In the genomic region with DNA sequence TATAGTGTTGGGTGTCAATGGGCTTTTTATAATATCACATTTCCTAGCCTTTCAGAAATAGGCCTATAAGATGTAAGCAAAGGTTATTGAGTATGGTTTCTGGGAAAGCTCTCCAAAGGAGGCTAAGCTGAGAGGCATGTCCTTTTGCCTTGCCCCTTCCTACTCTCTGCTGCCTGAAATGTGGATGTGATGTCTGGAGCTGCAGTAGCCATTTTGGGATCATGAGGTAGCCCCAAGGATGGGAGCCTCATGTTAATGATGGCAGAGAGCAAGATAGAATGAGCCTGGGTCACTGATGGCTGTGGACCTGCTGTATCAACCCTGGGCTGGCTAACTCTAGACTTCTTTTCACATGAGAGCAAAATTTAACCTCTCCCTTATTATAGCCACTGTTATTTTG, we compare ENCODE assay signal across 25 cellular contexts. TPM values are rescaled to one million over a fixed set of nuclear protein-coding genes. Genes with fewer than 3 reads are reported as not detected.
DNase-seq lines count a peak whose midpoint lies in the region; ATAC-seq, FAIRE-seq and TF ChIP-seq lines count a peak whose summit lies in the region.
"Had no signal": no experiment of that assay in that cellular context is flagged by ENCODE, and none has a peak within 500 bp of the region (broad histone marks: within the 10 kb centered on the region; RNA-seq: fewer than 3 reads in every experiment).

No MANE protein-coding gene starts in this region.

- CTCF ChIA-PET in Caco-2 (lab: Charles Lee) (interaction anchor here (0.7 kb wide), 1 partner anchor 61 kb away, joined by 3 read pairs; no protein-coding TSS in a partner anchor), WTC11 (lab: Charles Lee) (interaction anchor here (1.2 to 2.6 kb wide), 2 partner anchors 61 to 262 kb away, joined by 3 to 13 read pairs; no protein-coding TSS in a partner anchor), H1 (lab: Charles Lee; ENCODE audit: partially characterized antibody) (interaction anchor here (0.6 to 2.1 kb wide), 8 partner anchors 12 to 111 kb away, joined by 3 to 6 read pairs (median 3); no protein-coding TSS in a partner anchor)
- CTCF ChIA-PET in activated naive CD4-positive, alpha-beta T cell treated with anti-CD3 and anti-CD28 coated beads, Interleukin-2, amount 10 ng/mL, durations not matched to agents 7 days and 5 days (lab: Charles Lee): no interaction called here

- ATAC-seq in WTC11 (no peak), T-helper 17 cell (no peak)
- ATAC-seq: A549; CD8-positive, alpha-beta T cell; GM12878 had no signal

- peak overlapping the region; percentile 47 for H3K27ac Mint-ChIP-seq in Caco-2 (ENCODE audit: unreplicated experiment)
- H3K27ac Mint-ChIP-seq in WTC11: no peak overlapping the region
- H3K27ac Mint-ChIP-seq in activated naive CD4-positive, alpha-beta T cell treated with anti-CD3 and anti-CD28 coated beads, Interleukin-2, amount 10 ng/mL, durations not matched to agents 7 days and 5 days: no peak overlapping the region
- H3K27ac Mint-ChIP-seq in T-helper 17 cell: no peak overlapping the region
- H3K27ac Mint-ChIP-seq: B cell; CD4-positive, alpha-beta T cell; CD8-positive, alpha-beta T cell had no signal

- H3K27me3 Mint-ChIP-seq in Caco-2 (ENCODE audit: insufficient read depth, unreplicated experiment): no peaks in the 10 kb centered on the region
- H3K27me3 Mint-ChIP-seq in WTC11 (ENCODE audit: low read depth): peaks cover 36% of the 10 kb centered on the region
- H3K27me3 Mint-ChIP-seq in activated naive CD4-positive, alpha-beta T cell treated with anti-CD3 and anti-CD28 coated beads, Interleukin-2, amount 10 ng/mL, durations not matched to agents 7 days and 5 days: peaks cover 42% of the 10 kb centered on the region
- H3K27me3 Mint-ChIP-seq in T-helper 17 cell: peaks cover 19% of the 10 kb centered on the region

- no peaks in the 10 kb centered on the region for H3F3A ChIP-seq in smooth muscle cell (ENCODE audit: low read depth)

- H2BK12ac ChIP-seq in H1 (ENCODE audit: low read depth, low read length): no peak overlapping the region

- H3K4me3 ChIP-seq in BLaER1 (no peak overlapping the region), Caco-2 (ENCODE audit: low read depth, low read length) (no peak overlapping the region), H1 (ENCODE audit: extremely low read depth in 1 of 4, insufficient read depth in 2 of 4, low read depth in 3 of 4, low read length in 4 of 4) (no peak overlapping the region), smooth muscle cell (no peak overlapping the region)
- H3K4me3 ChIP-seq: A549, GM12878 had no signal

- DNase-seq in Caco-2 (no peak), WTC11 (ENCODE audit: low spot score) (no peak), H1 (ENCODE audit: low read depth in 1 of 2, low spot score in 2 of 2) (no peak), smooth muscle cell (lab: John Stamatoyannopoulos, UW; ENCODE audit: unreplicated experiment) (no peak), T-helper 17 cell (no peak)
- no peak for DNase-seq in activated naive CD4-positive, alpha-beta T cell treated with anti-CD3 and anti-CD28 coated beads, Interleukin-2, amount 10 ng/mL, durations not matched to agents 7 days and 5 days
- DNase-seq in stimulated activated CD4-positive, alpha-beta T cell treated with anti-CD3 and anti-CD28 coated beads, Interleukin-15, amount 100 ng/mL, for 24 hours: no peak
- DNase-seq: AML-193; CD4-positive, alpha-beta T cell; CD8-positive, alpha-beta T cell; DMS 273 treated with DMSO at 0.1 percent for 48 hours; DMS153; DMS53; DMS79; DND-41; EL; GDM1 had no signal

- TF ChIP-seq RAD21 in H1 (IDR thresholded peaks at IDR 0.05 in 1 of 2, conservative IDR thresholded peaks at IDR 0.05 in 1 of 2; ENCODE audit: low read depth in 2 of 2, low read length in 2 of 2): no peak

- no peak overlapping the region for H4K8ac ChIP-seq in H1 (ENCODE audit: extremely low read depth, insufficient read depth, low read length)

- H4K91ac ChIP-seq in H1 (replicated peaks; ENCODE audit: insufficient read length, low read length): no peak overlapping the region

- no peak overlapping the region for H3K18ac ChIP-seq in H1 (ENCODE audit: extremely low read depth, low read length)

- no peaks in the 10 kb centered on the region; the same call in 1 of the 2 replicates for H3K79me1 ChIP-seq in H1 (ENCODE audit: low read depth, low read length)

- H3K36me3 ChIP-seq in BLaER1 (peaks cover 37% of the 10 kb centered on the region), Caco-2 (ENCODE audit: control insufficient read depth, insufficient read depth, low read length) (no peaks in the 10 kb centered on the region; the same call in 1 of the 2 replicates), H1 (ENCODE audit: control insufficient read depth in 2 of 4, insufficient read depth in 4 of 4, low read length in 3 of 4) (no peaks in the 10 kb centered on the region), smooth muscle cell (ENCODE audit: low read depth) (no peaks in the 10 kb centered on the region)

- H3K4me3 Mint-ChIP-seq in Caco-2 (ENCODE audit: unreplicated experiment): no peak overlapping the region
- H3K4me3 Mint-ChIP-seq in WTC11: no peak overlapping the region
- no peak overlapping the region for H3K4me3 Mint-ChIP-seq in activated naive CD4-positive, alpha-beta T cell treated with anti-CD3 and anti-CD28 coated beads, Interleukin-2, amount 10 ng/mL, durations not matched to agents 7 days and 5 days
- no peak overlapping the region for H3K4me3 Mint-ChIP-seq in T-helper 17 cell
- H3K4me3 Mint-ChIP-seq: B cell; CD4-positive, alpha-beta T cell; CD8-positive, alpha-beta T cell had no signal

- no peaks in the 10 kb centered on the region for H3K79me2 ChIP-seq in H1 (ENCODE audit: control insufficient read depth in 1 of 2, insufficient read depth in 2 of 2, low read length in 2 of 2)
- H3K79me2 ChIP-seq in smooth muscle cell (ENCODE audit: low read depth): no peaks in the 10 kb centered on the region

- H3K23me2 ChIP-seq in H1 (ENCODE audit: low read depth, low read length): no peaks in the 10 kb centered on the region

- H2AFZ ChIP-seq in H1 (ENCODE audit: low read length) (no peak overlapping the region), smooth muscle cell (ENCODE audit: low read depth) (no peak overlapping the region)

- no peak overlapping the region for H3K23ac ChIP-seq in H1 (ENCODE audit: insufficient read length)

- no peak for TF ChIP-seq POLR2A in H1 (IDR thresholded peaks at IDR 0.05; ENCODE audit: control extremely low read depth in 1 of 2, low read depth in 2 of 2, low read length in 2 of 2)

- H3K4ac ChIP-seq in H1 (replicated peaks; ENCODE audit: insufficient read length, low read depth, low read length): no peak overlapping the region

- H3K9me3 ChIP-seq in BLaER1 (peaks cover 34% of the 10 kb centered on the region), Caco-2 (no peaks in the 10 kb centered on the region), H1 (ENCODE audit: insufficient read depth in 2 of 2, low read depth in 1 of 2, low read length in 1 of 2) (no peaks in the 10 kb centered on the region), smooth muscle cell (replicated peaks; ENCODE audit: low read depth) (no peaks in the 10 kb centered on the region), T-helper 17 cell (ENCODE audit: control insufficient read depth, low read length, poor library complexity, severe bottlenecking) (no peaks in the 10 kb centered on the region)
- H3K9me3 ChIP-seq: A549 had no signal

- H4K20me1 ChIP-seq in BLaER1 (no peaks in the 10 kb centered on the region), H1 (replicated peaks in 1 of 2; ENCODE audit: control insufficient read depth in 1 of 2, insufficient read depth in 2 of 2, low read length in 2 of 2) (no peaks in the 10 kb centered on the region), smooth muscle cell (ENCODE audit: low read depth) (no peaks in the 10 kb centered on the region)

- H4K5ac ChIP-seq in H1 (ENCODE audit: insufficient read length, low read depth, low read length): no peak overlapping the region

- TF ChIP-seq CTCF in Caco-2 (IDR thresholded peaks at IDR 0.05; ENCODE audit: insufficient read depth in 1 of 2, low read depth in 1 of 2, low read length in 1 of 2, severe bottlenecking in 1 of 2, unreplicated experiment in 1 of 2) (no peak), WTC11 (IDR thresholded peaks at IDR 0.05) (no peak), H1 (IDR thresholded peaks at IDR 0.05; ENCODE audit: control extremely low read depth in 1 of 3, insufficient read depth in 1 of 3, low read depth in 1 of 3, low read length in 3 of 3) (no peak), smooth muscle cell (IDR thresholded peaks at IDR 0.05; ENCODE audit: borderline replicate concordance, insufficient read depth, poor library complexity, severe bottlenecking) (no peak)

- H3K27ac ChIP-seq in BLaER1: no peak overlapping the region
- no peak overlapping the region for H3K27ac ChIP-seq in H1 (ENCODE audit: low read depth, low read length)
- H3K27ac ChIP-seq in smooth muscle cell (ENCODE audit: low read depth): no peak overlapping the region
- H3K27ac ChIP-seq: 22Rv1, A549, C4-2B had no signal

- intact Hi-C loops in Caco-2 (cut with micrococcal nuclease; ENCODE audit: unreplicated experiment): loop anchor here (2.0 to 5.0 kb wide), 2 partner anchors 61 to 264 kb away; no protein-coding TSS in a partner anchor

- no TSS peak for BruUV-seq in Caco-2 (replicated peaks; lab: Mats Ljungman, UMichigan)

- no peak overlapping the region for H2BK15ac ChIP-seq in H1 (ENCODE audit: low read length)

- no peak overlapping the region for H2BK120ac ChIP-seq in H1 (replicated peaks; ENCODE audit: low read depth, low read length)

- no peak overlapping the region for H3K14ac ChIP-seq in H1 (ENCODE audit: insufficient read length)

- no peak for TF ChIP-seq EP300 in H1 (IDR thresholded peaks at IDR 0.05; ENCODE audit: borderline replicate concordance in 1 of 2, low read depth in 2 of 2, low read length in 2 of 2)

- H2AK5ac ChIP-seq in H1 (ENCODE audit: low read depth, low read length): no peak overlapping the region

- no peak for FAIRE-seq in H1 (lab: Jason Lieb, UNC)
- FAIRE-seq: A549, GM12878, GM12892, GM18507 had no signal

- no peak overlapping the region for H3K9ac ChIP-seq in BLaER1
- no peak overlapping the region for H3K9ac ChIP-seq in H1 (replicated peaks in 1 of 4; ENCODE audit: extremely low read depth in 1 of 4, low read depth in 3 of 4, low read length in 3 of 4)
- H3K9ac ChIP-seq in smooth muscle cell (ENCODE audit: low read depth): no peak overlapping the region

- H3K36me3 Mint-ChIP-seq in Caco-2 (ENCODE audit: insufficient read depth, unreplicated experiment): no peaks in the 10 kb centered on the region
- H3K36me3 Mint-ChIP-seq in WTC11: no peaks in the 10 kb centered on the region
- H3K36me3 Mint-ChIP-seq in activated naive CD4-positive, alpha-beta T cell treated with anti-CD3 and anti-CD28 coated beads, Interleukin-2, amount 10 ng/mL, durations not matched to agents 7 days and 5 days: no peaks in the 10 kb centered on the region
- peaks cover 2% of the 10 kb centered on the region for H3K36me3 Mint-ChIP-seq in T-helper 17 cell (ENCODE audit: low read depth)
- H3K36me3 Mint-ChIP-seq: CD8-positive, alpha-beta T cell had no signal

- H3K9me3 Mint-ChIP-seq in Caco-2 (ENCODE audit: unreplicated experiment): peaks cover 13% of the 10 kb centered on the region
- peaks cover 10% of the 10 kb centered on the region for H3K9me3 Mint-ChIP-seq in WTC11
- peaks cover 6% of the 10 kb centered on the region for H3K9me3 Mint-ChIP-seq in activated naive CD4-positive, alpha-beta T cell treated with anti-CD3 and anti-CD28 coated beads, Interleukin-2, amount 10 ng/mL, durations not matched to agents 7 days and 5 days
- H3K9me3 Mint-ChIP-seq: CD4-positive, alpha-beta T cell; CD8-positive, alpha-beta T cell had no signal

- peak overlapping the region; percentile 67 for H3K4me2 ChIP-seq in BLaER1
- no peak overlapping the region for H3K4me2 ChIP-seq in H1 (ENCODE audit: insufficient read depth in 1 of 2, low read depth in 2 of 2, low read length in 2 of 2)
- H3K4me2 ChIP-seq in smooth muscle cell: no peak overlapping the region
- H3K4me2 ChIP-seq: A549 had no signal

- H3K4me1 Mint-ChIP-seq in Caco-2 (ENCODE audit: low read depth, unreplicated experiment) (peaks cover 31% of the 10 kb centered on the region), WTC11 (peaks cover 3% of the 10 kb centered on the region), T-helper 17 cell (peaks cover 12% of the 10 kb centered on the region)
- peaks cover 16% of the 10 kb centered on the region for H3K4me1 Mint-ChIP-seq in activated naive CD4-positive, alpha-beta T cell treated with anti-CD3 and anti-CD28 coated beads, Interleukin-2, amount 10 ng/mL, durations not matched to agents 7 days and 5 days

- no peak overlapping the region for H2BK20ac ChIP-seq in H1 (ENCODE audit: low read length)

- H3K27me3 ChIP-seq in BLaER1: no peaks in the 10 kb centered on the region
- no peaks in the 10 kb centered on the region for H3K27me3 ChIP-seq in Caco-2 (replicated peaks; ENCODE audit: control insufficient read depth, insufficient read depth, low read length)
- peaks cover 0 to 2% (median 0%) of the 10 kb centered on the region in 4 experiments; a peak in 1 of 7 replicates for H3K27me3 ChIP-seq in H1 (replicated peaks in 1 of 4; ENCODE audit: control insufficient read depth in 3 of 4, extremely low read depth in 1 of 4, insufficient read depth in 3 of 4, low read length in 3 of 4)
- no peaks in the 10 kb centered on the region for H3K27me3 ChIP-seq in smooth muscle cell (ENCODE audit: low read depth)

- H3K4me1 ChIP-seq in BLaER1: peaks cover 94% of the 10 kb centered on the region
- peaks cover 49% of the 10 kb centered on the region for H3K4me1 ChIP-seq in Caco-2
- H3K4me1 ChIP-seq in H1 (replicated peaks in 1 of 4; ENCODE audit: control insufficient read depth in 3 of 4, insufficient read depth in 4 of 4, low read length in 3 of 4): peaks cover 0 to 2% (median 0%) of the 10 kb centered on the region in 4 experiments; a peak in 4 of 7 replicates
- H3K4me1 ChIP-seq in smooth muscle cell (ENCODE audit: low read depth): no peaks in the 10 kb centered on the region

- POLR2A ChIA-PET in Caco-2 (lab: Charles Lee): no interaction called here
- POLR2A ChIA-PET in WTC11 (lab: Charles Lee): interaction anchor here (0.5 kb wide), 1 partner anchor 1530 kb away, joined by 10 read pairs; no protein-coding TSS in a partner anchor
- POLR2A ChIA-PET in H1 (lab: Charles Lee; ENCODE audit: partially characterized antibody): no interaction called here

- no peak overlapping the region for H2BK5ac ChIP-seq in H1 (ENCODE audit: low read depth, low read length)

- no peak overlapping the region for H3K56ac ChIP-seq in H1 (replicated peaks; ENCODE audit: insufficient read length, low read depth, low read length)

RNA-seq across cellular contexts. Expression of a gene that starts 29.0 kb away (rescaled TPM):
- total RNA-seq in Caco-2 (2022) (95.7 and 98.6 TPM in 2 replicates), WTC11 (2021) (16.8 to 18.3 TPM (median 18.3 TPM) in 3 replicates), smooth muscle cell (19.5 and 21.8 TPM in 2 replicates), T-helper 17 cell (10 to 100 TPM; 21.5 to 26.1 TPM)
- 12.6 and 13.2 TPM in 2 replicates for total RNA-seq in H1 (2021; fragmentation: NEBNext Ultra II Directional; extraction: Animal tissue kit (Norgen Biotek cat#: 25700))
- polyA plus RNA-seq in H1 (2011; rRNA removed) (8.2 and 12.1 TPM in 2 replicates), smooth muscle cell (40.0 and 42.9 TPM in 2 replicates)
- polyA plus RNA-seq in H1 (2011; cell fraction: cytosol; rRNA removed): 11.5 TPM
- polyA plus RNA-seq in H1 (2011; cell fraction: nucleus; rRNA removed): 27.8 TPM
- 8.5 to 14.4 TPM (median 12.2 TPM) in 4 replicates for polyA plus RNA-seq in H1 (2012, experiment 1 of 2)
- 7.6 TPM for polyA plus RNA-seq in H1 (2012, experiment 2 of 2)
- 5.0 TPM for polyA plus RNA-seq in H1 (2013, experiment 1 of 2)
- 5.5 TPM for polyA plus RNA-seq in H1 (2013, experiment 2 of 2)
- 8.6 and 9.0 TPM in 2 replicates for polyA minus RNA-seq in H1 (2011; rRNA and poly(A)+ RNA removed)
- 12.0 TPM for polyA minus RNA-seq in H1 (2011; cell fraction: cytosol; rRNA and poly(A)+ RNA removed)
- polyA minus RNA-seq in H1 (2011; cell fraction: nucleus; rRNA and poly(A)+ RNA removed): 17.0 TPM

RNA-seq across cellular contexts. Expression of a gene that starts 47.9 kb away (rescaled TPM):
- total RNA-seq in Caco-2 (2022) (3.6 and 3.9 TPM in 2 replicates), WTC11 (2021) (17.0 to 22.0 TPM (median 19.9 TPM) in 3 replicates), smooth muscle cell (0.22 and 2.2 TPM in 2 replicates), T-helper 17 cell (100 to 1,000 TPM; 111 to 153 TPM)
- 11.2 and 12.5 TPM in 2 replicates for total RNA-seq in H1 (2021; fragmentation: NEBNext Ultra II Directional; extraction: Animal tissue kit (Norgen Biotek cat#: 25700))
- polyA plus RNA-seq in H1 (2011; rRNA removed) (5.9 and 7.9 TPM in 2 replicates), smooth muscle cell (2.2 and 3.4 TPM in 2 replicates)
- polyA plus RNA-seq in H1 (2011; cell fraction: cytosol; rRNA removed): 10.0 TPM
- polyA plus RNA-seq in H1 (2011; cell fraction: nucleus; rRNA removed): 36.8 TPM
- polyA plus RNA-seq in H1 (2012, experiment 1 of 2): 12.4 to 18.6 TPM (median 15.8 TPM) in 4 replicates
- polyA plus RNA-seq in H1 (2012, experiment 2 of 2): 5.3 TPM
- 7.4 TPM for polyA plus RNA-seq in H1 (2013, experiment 1 of 2)
- polyA plus RNA-seq in H1 (2013, experiment 2 of 2): 6.3 TPM
- polyA minus RNA-seq in H1 (2011; rRNA and poly(A)+ RNA removed): 1.1 and 1.8 TPM in 2 replicates
- 6.3 TPM for polyA minus RNA-seq in H1 (2011; cell fraction: cytosol; rRNA and poly(A)+ RNA removed)
- polyA minus RNA-seq in H1 (2011; cell fraction: nucleus; rRNA and poly(A)+ RNA removed): 5.4 TPM
